ENCODE assay signal across 8 cellular contexts in genomic region chr5:154575869-154576806, GRCh38.
DNase-seq lines count a peak whose midpoint lies in the region; ATAC-seq, FAIRE-seq and TF ChIP-seq lines count a peak whose summit lies in the region.

No MANE protein-coding gene starts in this region.

- no peak overlapping the region for H3K27ac ChIP-seq in RWPE2 (ENCODE audit: poor library complexity, severe bottlenecking)

- no peaks in the 10 kb centered on the region for H3K9me3 ChIP-seq in RWPE2 (ENCODE audit: severe bottlenecking)

- H3K27ac Mint-ChIP-seq in activated naive CD4-positive, alpha-beta T cell treated with anti-CD3 and anti-CD28 coated beads, Interleukin-2, amount 10 ng/mL, durations not matched to agents 7 days and 5 days: no peak overlapping the region
- no peak overlapping the region for H3K27ac Mint-ChIP-seq in activated naive CD8-positive, alpha-beta T cell treated with anti-CD3 and anti-CD28 coated beads, Interleukin-2, amount 50 U/mL, for 24 hours

- ATAC-seq in GM19035 (IDR thresholded peaks at IDR 0.05; ENCODE audit: unreplicated experiment): peak; percentile 90
- peak; percentile 95 for ATAC-seq in HG03039 (IDR thresholded peaks at IDR 0.05; ENCODE audit: unreplicated experiment)
- no peak for ATAC-seq in RWPE2 (ENCODE audit: low read depth)
- ATAC-seq in activated naive CD8-positive, alpha-beta T cell treated with anti-CD3 and anti-CD28 coated beads, Interleukin-2, amount 50 U/mL, for 24 hours: no peak

- H3K4me3 ChIP-seq in AG09309 (ENCODE audit: control insufficient read depth, low read depth, low read length): no peak overlapping the region
- no peak overlapping the region for H3K4me3 ChIP-seq in RWPE2 (ENCODE audit: severe bottlenecking)

- no peak overlapping the region for H3K4me3 Mint-ChIP-seq in activated naive CD4-positive, alpha-beta T cell treated with anti-CD3 and anti-CD28 coated beads, Interleukin-2, amount 10 ng/mL, durations not matched to agents 7 days and 5 days
- H3K4me3 Mint-ChIP-seq in activated naive CD8-positive, alpha-beta T cell treated with anti-CD3 and anti-CD28 coated beads, Interleukin-2, amount 50 U/mL, for 24 hours: no peak overlapping the region

- TF ChIP-seq CTCF in AG09309 (IDR thresholded peaks at IDR 0.05; ENCODE audit: control insufficient read depth, insufficient read depth, low read depth, low read length, missing control alignments) (peak; percentile 6), RWPE2 (IDR thresholded peaks at IDR 0.05; ENCODE audit: poor library complexity, severe bottlenecking) (peak; percentile 30)

- no peaks in the 10 kb centered on the region for H3K9me3 Mint-ChIP-seq in activated naive CD4-positive, alpha-beta T cell treated with anti-CD3 and anti-CD28 coated beads, Interleukin-2, amount 10 ng/mL, durations not matched to agents 7 days and 5 days
- no peaks in the 10 kb centered on the region for H3K9me3 Mint-ChIP-seq in activated naive CD8-positive, alpha-beta T cell treated with anti-CD3 and anti-CD28 coated beads, Interleukin-2, amount 50 U/mL, for 24 hours

- CTCF ChIA-PET in activated naive CD4-positive, alpha-beta T cell treated with anti-CD3 and anti-CD28 coated beads, Interleukin-2, amount 10 ng/mL, durations not matched to agents 7 days and 5 days (lab: Charles Lee): no interaction called here

- no peaks in the 10 kb centered on the region for H3K4me1 Mint-ChIP-seq in activated naive CD4-positive, alpha-beta T cell treated with anti-CD3 and anti-CD28 coated beads, Interleukin-2, amount 10 ng/mL, durations not matched to agents 7 days and 5 days
- H3K4me1 Mint-ChIP-seq in activated naive CD8-positive, alpha-beta T cell treated with anti-CD3 and anti-CD28 coated beads, Interleukin-2, amount 50 U/mL, for 24 hours: no peaks in the 10 kb centered on the region

- H3K27me3 Mint-ChIP-seq in activated naive CD4-positive, alpha-beta T cell treated with anti-CD3 and anti-CD28 coated beads, Interleukin-2, amount 10 ng/mL, durations not matched to agents 7 days and 5 days: peaks cover 36% of the 10 kb centered on the region
- H3K27me3 Mint-ChIP-seq in activated naive CD8-positive, alpha-beta T cell treated with anti-CD3 and anti-CD28 coated beads, Interleukin-2, amount 50 U/mL, for 24 hours: peaks cover 17% of the 10 kb centered on the region

- no peaks in the 10 kb centered on the region for H3K27me3 ChIP-seq in RWPE2 (ENCODE audit: insufficient read depth, poor library complexity, severe bottlenecking)

- no peaks in the 10 kb centered on the region for H3K36me3 Mint-ChIP-seq in activated naive CD4-positive, alpha-beta T cell treated with anti-CD3 and anti-CD28 coated beads, Interleukin-2, amount 10 ng/mL, durations not matched to agents 7 days and 5 days
- no peaks in the 10 kb centered on the region for H3K36me3 Mint-ChIP-seq in activated naive CD8-positive, alpha-beta T cell treated with anti-CD3 and anti-CD28 coated beads, Interleukin-2, amount 50 U/mL, for 24 hours (ENCODE audit: low read depth)

- FAIRE-seq in RCC 7860 (lab: Jason Lieb, UNC): no peak

- H3K36me3 ChIP-seq in RWPE2 (ENCODE audit: low read depth): no peaks in the 10 kb centered on the region

- H3K4me1 ChIP-seq in RWPE2 (ENCODE audit: insufficient read depth, poor library complexity, severe bottlenecking): no peaks in the 10 kb centered on the region

- DNase-seq in AG09309 (ENCODE audit: low read depth): no peak
- DNase-seq in RWPE2 (ENCODE audit: low spot score): no peak
- DNase-seq in NCI-H1092 treated with DMSO at 0.1 percent for 48 hours (lab: John Stamatoyannopoulos, UW): no peak
- DNase-seq in activated naive CD4-positive, alpha-beta T cell treated with anti-CD3 and anti-CD28 coated beads, Interleukin-2, amount 10 ng/mL, durations not matched to agents 7 days and 5 days: no peak
- no peak for DNase-seq in activated naive CD8-positive, alpha-beta T cell treated with anti-CD3 and anti-CD28 coated beads, Interleukin-2, amount 50 U/mL, for 24 hours
- DNase-seq in RCC 7860 (ENCODE audit: low spot score): no peak

Comparison
In these comparisons a context has a peak if more than half of its experiments do, and no peak if none do; other contexts are left out.
1. ATAC-seq: peak in GM19035 (single experiment) and HG03039 (single experiment); none in RWPE2 (single experiment) and activated naive CD8-positive, alpha-beta T cell treated with anti-CD3 and anti-CD28 coated beads, Interleukin-2, amount 50 U/mL, for 24 hours (single experiment).